In the genomic region with DNA sequence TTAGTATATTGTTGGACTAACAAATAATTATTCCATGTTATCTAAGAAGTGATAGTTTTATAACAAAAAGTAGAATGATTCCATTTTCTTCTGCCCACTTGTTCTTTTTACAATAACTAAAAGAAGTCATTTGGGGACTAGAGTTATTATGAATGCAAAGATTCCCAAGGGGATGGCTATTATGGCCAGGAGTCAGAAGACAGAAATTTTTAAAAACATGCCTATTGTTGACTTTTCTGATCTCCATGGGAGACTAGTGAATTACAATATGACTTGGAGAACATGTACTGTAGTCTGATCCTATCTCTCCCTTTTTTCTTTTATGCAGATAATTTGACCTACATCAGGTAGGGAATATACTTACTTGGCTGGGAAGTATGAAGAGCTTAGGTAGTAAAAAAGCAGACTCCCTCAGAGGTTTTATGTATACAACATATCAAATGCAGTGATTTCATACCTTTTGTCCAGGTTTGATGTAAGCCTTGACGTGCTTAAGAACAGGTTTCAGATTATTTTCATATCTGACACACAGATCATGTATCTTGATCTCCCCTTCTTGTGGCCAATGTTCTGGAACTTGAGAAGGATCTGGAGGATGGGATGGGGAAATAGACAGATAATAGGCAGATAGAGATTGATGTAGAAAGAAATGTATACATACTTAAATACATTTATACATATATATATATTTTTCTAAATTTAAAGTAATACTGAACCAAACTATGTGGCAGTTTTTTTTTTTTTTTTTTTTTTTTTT, we compare ENCODE assay signal across 12 cellular contexts. TPM values are rescaled to one million over a fixed set of nuclear protein-coding genes. Genes with fewer than 3 reads are reported as not detected.
"Had no signal": no experiment of that assay in that cellular context is flagged by ENCODE, and none has a peak within 500 bp of the region (broad histone marks: within the 10 kb centered on the region; RNA-seq: fewer than 3 reads in every experiment).

No MANE protein-coding gene starts in this region.

- H3K4me1 ChIP-seq: breast epithelium had no signal

- H3K27me3 Mint-ChIP-seq: natural killer cell treated with Interleukin-12 subunit alpha and Interleukin-12 subunit beta and Interleukin-15 and Interleukin-18, amount 100 ng/mL, for 72 hours; stimulated activated naive CD8-positive, alpha-beta T cell treated with anti-CD3 and anti-CD28 coated beads, Interleukin-15, amount 100 ng/mL, for 72 hours had no signal

- H3K4me3 ChIP-seq: breast epithelium, thoracic aorta had no signal

- H3K4me3 Mint-ChIP-seq: natural killer cell treated with Interleukin-12 subunit alpha and Interleukin-12 subunit beta and Interleukin-15 and Interleukin-18, amount 100 ng/mL, for 72 hours; stimulated activated naive CD8-positive, alpha-beta T cell treated with anti-CD3 and anti-CD28 coated beads, Interleukin-15, amount 100 ng/mL, for 72 hours had no signal

- H3K4me1 Mint-ChIP-seq: stimulated activated naive CD8-positive, alpha-beta T cell treated with anti-CD3 and anti-CD28 coated beads, Interleukin-15, amount 100 ng/mL, for 72 hours had no signal

- H3K36me3 Mint-ChIP-seq: natural killer cell treated with Interleukin-12 subunit alpha and Interleukin-12 subunit beta and Interleukin-15 and Interleukin-18, amount 100 ng/mL, for 72 hours had no signal

- DNase-seq: activated naive CD4-positive, alpha-beta T cell treated with anti-CD3 and anti-CD28 coated beads, Interleukin-2, amount 50 U/mL, for 16 hours; activated T-cell treated with anti-CD3 and anti-CD28 coated beads, Interleukin-2, amount 50 U/mL, for 1 hour; amygdala; left colon; occipital lobe; stimulated activated CD4-positive, alpha-beta T cell treated with anti-CD3 and anti-CD28 coated beads, Interleukin-4, amount 100 ng/mL, for 4 hours; stimulated activated naive CD8-positive, alpha-beta T cell treated with anti-CD3 and anti-CD28 coated beads, Interleukin-15, amount 100 ng/mL, for 72 hours had no signal

- H3K27ac Mint-ChIP-seq: natural killer cell treated with Interleukin-12 subunit alpha and Interleukin-12 subunit beta and Interleukin-15 and Interleukin-18, amount 100 ng/mL, for 72 hours; stimulated activated naive CD8-positive, alpha-beta T cell treated with anti-CD3 and anti-CD28 coated beads, Interleukin-15, amount 100 ng/mL, for 72 hours had no signal

- H3K27me3 ChIP-seq: breast epithelium had no signal

- ATAC-seq: left colon; natural killer cell treated with Interleukin-12 subunit alpha and Interleukin-12 subunit beta and Interleukin-15 and Interleukin-18, amount 100 ng/mL, for 72 hours; stimulated activated naive CD8-positive, alpha-beta T cell treated with anti-CD3 and anti-CD28 coated beads, Interleukin-15, amount 100 ng/mL, for 72 hours had no signal

- H3K36me3 ChIP-seq: breast epithelium, thoracic aorta had no signal

- H3K9me3 ChIP-seq: breast epithelium, thoracic aorta had no signal

- H3K27ac ChIP-seq: breast epithelium, thoracic aorta had no signal

RNA-seq across cellular contexts. Expression of a gene that starts 41.0 kb away (rescaled TPM):
- total RNA-seq: natural killer cell treated with Interleukin-12 subunit alpha and Interleukin-12 subunit beta and Interleukin-15 and Interleukin-18, amount 100 ng/mL, for 72 hours; pulmonary artery endothelial cell; T-helper 2 cell treated with Interferon-gamma antibody and Interleukin-4, amounts not matched to agents 100 ng/mL and 5 ng/mL, for 36 hours had no signal
